9 cellular contexts compared by ENCODE assay signal in genomic region chr9:81688262-81689092, GRCh38. TPM values are rescaled to one million over a fixed set of nuclear protein-coding genes. Genes with fewer than 3 reads are reported as not detected.
A peak's percentile ranks its signal among the peaks of the same experiment; 100 is the strongest.
DNase-seq lines count a peak whose midpoint lies in the region; ATAC-seq, FAIRE-seq and TF ChIP-seq lines count a peak whose summit lies in the region.
"Not testable (repeated sequence)": the region's sequence is repeated elsewhere in the genome, so short reads cannot be mapped to it uniquely, and the experiment has no call there.
"Had no signal": no experiment of that assay in that cellular context is flagged by ENCODE, and none has a peak within 500 bp of the region (broad histone marks: within the 10 kb centered on the region; RNA-seq: fewer than 3 reads in every experiment).

No MANE protein-coding gene starts in this region.

- H3K27ac Mint-ChIP-seq in activated CD8-positive, alpha-beta T cell treated with anti-CD3 and anti-CD28 coated beads, Interleukin-2, amount 10 ng/mL, durations not matched to agents 7 days and 5 days, result not testable (repeated sequence)

- not testable (repeated sequence) for H3K9me3 ChIP-seq in iPS-20b (ENCODE audit: insufficient read depth, low read depth, low read length); pancreas; upper lobe of right lung

- peaks cover 33% of the 10 kb centered on the region; the same call in 1 of the 2 replicates for H3K4me1 ChIP-seq in iPS-20b (ENCODE audit: insufficient read depth, low read length)
- H3K4me1 ChIP-seq in pancreas, result peaks cover 19 to 30% (median 28%) of the 10 kb centered on the region in 3 donors
- H3K4me1 ChIP-seq in upper lobe of right lung, result peaks cover 14% of the 10 kb centered on the region

- DNase-seq in GM13976 (ENCODE audit: low spot score) (peak; percentile 34), NCI-H1417 (lab: John Stamatoyannopoulos, UW) (peak in 2 of 3 experiments; percentile 81 to 82), dermis blood vessel endothelial cell (peak; percentile 45), pancreas (peak; percentile 45 to 87 (median 68)), upper lobe of right lung (peak; percentile 87)
- DNase-seq in activated CD8-positive, alpha-beta T cell treated with anti-CD3 and anti-CD28 coated beads, Interleukin-2, amount 10 ng/mL, durations not matched to agents 7 days and 5 days, result peak; percentile 33

- 0 to 1% methylated on average over 93 to 107 of the region's 107 CpGs for WGBS in pancreas, 2 donors

- FAIRE-seq in pancreas (lab: Jason Lieb, UNC), result not testable (repeated sequence)

- peaks cover 31% of the 10 kb centered on the region for H3K36me3 ChIP-seq in iPS-20b (ENCODE audit: insufficient read depth, low read depth, low read length)
- not testable (repeated sequence) for H3K36me3 ChIP-seq in pancreas, upper lobe of right lung

- not testable (repeated sequence) for H3K4me3 Mint-ChIP-seq in activated CD8-positive, alpha-beta T cell treated with anti-CD3 and anti-CD28 coated beads, Interleukin-2, amount 10 ng/mL, durations not matched to agents 7 days and 5 days

- H3K4me3 ChIP-seq in iPS-20b (ENCODE audit: low read length), result peak overlapping the region; percentile 96
- peak overlapping the region; percentile 62 to 88 (median 82) for H3K4me3 ChIP-seq in pancreas
- H3K4me3 ChIP-seq in upper lobe of right lung, result peak overlapping the region; percentile 71

- peaks cover 21% of the 10 kb centered on the region for H3K27me3 ChIP-seq in iPS-20b (ENCODE audit: insufficient read depth, low read length)
- H3K27me3 ChIP-seq in pancreas, upper lobe of right lung: not testable (repeated sequence)

- H3K9ac ChIP-seq in iPS-20b (ENCODE audit: low read depth, low read length), result peak overlapping the region; percentile 85

- peaks cover 22% of the 10 kb centered on the region for H3K4me1 Mint-ChIP-seq in activated CD8-positive, alpha-beta T cell treated with anti-CD3 and anti-CD28 coated beads, Interleukin-2, amount 10 ng/mL, durations not matched to agents 7 days and 5 days (ENCODE audit: low read depth)

- peaks cover 23% of the 10 kb centered on the region for H3K27me3 Mint-ChIP-seq in activated CD8-positive, alpha-beta T cell treated with anti-CD3 and anti-CD28 coated beads, Interleukin-2, amount 10 ng/mL, durations not matched to agents 7 days and 5 days (ENCODE audit: low read depth)

- H3K9me3 Mint-ChIP-seq in activated CD8-positive, alpha-beta T cell treated with anti-CD3 and anti-CD28 coated beads, Interleukin-2, amount 10 ng/mL, durations not matched to agents 7 days and 5 days (ENCODE audit: insufficient read depth), result not testable (repeated sequence)

- CTCF ChIA-PET in activated CD8-positive, alpha-beta T cell treated with anti-CD3 and anti-CD28 coated beads, Interleukin-2, amount 10 ng/mL, durations not matched to agents 7 days and 5 days (lab: Charles Lee), result not testable (repeated sequence)

- in situ Hi-C loops in GM13976 (cut with MboI; ENCODE audit: low sequenced_read_pairs, unreplicated experiment), result not testable (repeated sequence)

- not testable (repeated sequence) for H3K36me3 Mint-ChIP-seq in activated CD8-positive, alpha-beta T cell treated with anti-CD3 and anti-CD28 coated beads, Interleukin-2, amount 10 ng/mL, durations not matched to agents 7 days and 5 days (ENCODE audit: low read depth)

- not testable (repeated sequence) for TF ChIP-seq CTCF in GM13976 (IDR thresholded peaks at IDR 0.05; ENCODE audit: borderline replicate concordance, control extremely low read depth, extremely low read depth, insufficient read depth, missing control alignments); pancreas (IDR thresholded peaks at IDR 0.05); upper lobe of right lung (IDR thresholded peaks at IDR 0.05)

- intact Hi-C loops in pancreas (cut with DNase I), result loop anchor here in 1 of 3 donors (10.0 kb wide), 1 partner anchor 164 kb away; no protein-coding TSS in a partner anchor
- intact Hi-C loops in upper lobe of right lung (cut with DNase I), result not testable (repeated sequence)

- POLR2A ChIA-PET in activated CD8-positive, alpha-beta T cell treated with anti-CD3 and anti-CD28 coated beads, Interleukin-2, amount 10 ng/mL, durations not matched to agents 7 days and 5 days (lab: Charles Lee), result not testable (repeated sequence)

- H3K27ac ChIP-seq in iPS-20b (ENCODE audit: low read length) (peak overlapping the region; percentile 55), pancreas (peak overlapping the region; percentile 78 to 91 (median 84)), upper lobe of right lung (peak overlapping the region; percentile 81)

- ATAC-seq in HG02798 (IDR thresholded peaks at IDR 0.05; ENCODE audit: poor library complexity, unreplicated experiment) (peak; percentile 11), pancreas (peak; percentile 9 to 38 (median 20)), upper lobe of right lung (peak; percentile 50)
- ATAC-seq in activated CD8-positive, alpha-beta T cell treated with anti-CD3 and anti-CD28 coated beads, Interleukin-2, amount 10 ng/mL, durations not matched to agents 7 days and 5 days, result peak; percentile 29

RNA-seq across cellular contexts. Expression of gene TLE1, which starts 0.9 kb away (rescaled TPM):
- total RNA-seq in activated CD8-positive, alpha-beta T cell treated with anti-CD3 and anti-CD28 coated beads, Interleukin-2, amount 10 ng/mL, durations not matched to agents 7 days and 5 days, result under 1 TPM; 0.50 to 0.68 TPM
- total RNA-seq in dermis blood vessel endothelial cell (65.7 and 92.7 TPM in 2 replicates), pancreas (10 to 100 TPM; 15.1 to 38.9 (median 26.2) TPM), upper lobe of right lung (19.2 TPM)
- 10 to 100 TPM; 27.5 to 35.5 TPM for polyA plus RNA-seq in pancreas
- polyA plus RNA-seq: K562 had no signal

Comparison
In these comparisons a context has a peak if more than half of its experiments do, and no peak if none do; other contexts are left out.
1. Peak in every context shown above with its lines: DNase-seq, ATAC-seq, H3K4me3 ChIP-seq and H3K27ac ChIP-seq.
2. DNase-seq: peak in every context shown above with its lines; median percentile 87 in upper lobe of right lung; 82 in NCI-H1417; 68 in pancreas; 45 in dermis blood vessel endothelial cell; 34 in GM13976; 33 in activated CD8-positive, alpha-beta T cell treated with anti-CD3 and anti-CD28 coated beads, Interleukin-2, amount 10 ng/mL, durations not matched to agents 7 days and 5 days.
3. RNA of gene TLE1, which starts 0.9 kb away (total RNA-seq): 65.7 to 92.7 TPM in dermis blood vessel endothelial cell, 15.1 to 38.9 TPM in pancreas and 19.2 TPM in upper lobe of right lung (single experiment); 0.50 to 0.68 TPM in activated CD8-positive, alpha-beta T cell treated with anti-CD3 and anti-CD28 coated beads, Interleukin-2, amount 10 ng/mL, durations not matched to agents 7 days and 5 days; every median in the first group is over 4 times any median in the second.